Comparison of ENCODE assay signal across 8 cellular contexts in the genomic region with DNA sequence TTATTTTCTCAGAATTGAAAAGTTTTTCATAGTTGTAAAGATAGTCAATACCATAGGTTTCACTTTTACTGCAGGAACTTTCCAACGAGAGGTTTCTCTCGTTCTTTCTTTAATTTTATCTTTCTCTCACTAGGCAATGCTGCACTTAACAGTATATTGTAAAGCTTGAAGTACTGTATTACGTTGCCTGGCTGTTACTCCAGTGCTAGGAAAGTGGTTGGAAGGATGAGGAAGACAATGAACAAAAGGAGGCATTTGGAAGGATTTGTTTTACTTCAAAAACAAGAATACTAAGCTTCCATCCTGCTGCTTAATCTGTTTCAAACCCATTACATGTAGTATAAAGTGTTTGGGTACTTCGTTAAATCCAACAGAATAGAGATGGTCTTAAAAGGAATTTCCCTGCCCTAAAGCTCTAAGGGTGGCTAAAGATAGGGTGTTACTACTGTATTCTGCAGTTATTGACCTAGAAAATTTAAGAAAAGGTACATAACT. TPM values are rescaled to one million over a fixed set of nuclear protein-coding genes. Genes with fewer than 3 reads are reported as not detected.
A peak's percentile ranks its signal among the peaks of the same experiment; 100 is the strongest.
DNase-seq lines count a peak whose midpoint lies in the region; ATAC-seq, FAIRE-seq and TF ChIP-seq lines count a peak whose summit lies in the region.

No MANE protein-coding gene starts in this region.

- peak overlapping the region; percentile 91 for H3K4me2 ChIP-seq in astrocyte (ENCODE audit: low read length)

- H3K9me3 Mint-ChIP-seq in astrocyte (ENCODE audit: unreplicated experiment) = no peaks in the 10 kb centered on the region

- H3K27me3 ChIP-seq in astrocyte (ENCODE audit: insufficient read depth, low read length) = no peaks in the 10 kb centered on the region
- no peaks in the 10 kb centered on the region for H3K27me3 ChIP-seq in thyroid gland

- no peak for TF ChIP-seq CTCF in C4-2B (conservative IDR thresholded peaks at IDR 0.05)
- no peak for TF ChIP-seq CTCF in astrocyte (IDR thresholded peaks at IDR 0.05; ENCODE audit: insufficient read depth, low read depth, low read length)
- no peak for TF ChIP-seq CTCF in thyroid gland (IDR thresholded peaks at IDR 0.05)

- ATAC-seq in HG03060 (IDR thresholded peaks at IDR 0.05; ENCODE audit: low read depth, unreplicated experiment) (peak; percentile 1), left colon (peak; percentile 30), GM18502 (IDR thresholded peaks at IDR 0.05; ENCODE audit: poor library complexity, unreplicated experiment) (no peak)

- intact Hi-C loops in left colon (cut with DNase I, micrococcal nuclease) = no loop called here
- intact Hi-C loops in thyroid gland (cut with DNase I) = no loop called here

- H3K79me2 ChIP-seq in astrocyte (ENCODE audit: insufficient read depth, low read length) = peaks cover 30% of the 10 kb centered on the region

- peak overlapping the region; percentile 96 for H3K9ac ChIP-seq in astrocyte (ENCODE audit: low read length)

- no peaks in the 10 kb centered on the region for H3K36me3 Mint-ChIP-seq in astrocyte (ENCODE audit: low read depth, unreplicated experiment)

- H3K4me3 ChIP-seq in astrocyte (ENCODE audit: insufficient read depth, low read depth, low read length) = peak overlapping the region; percentile 94
- peak overlapping the region in 2 of 3 donors; percentile 53 to 55 for H3K4me3 ChIP-seq in thyroid gland (replicated peaks in 1 of 3)

- peak overlapping the region; percentile 54 for H3K27ac ChIP-seq in C4-2B
- peak overlapping the region; percentile 59 for H3K27ac ChIP-seq in astrocyte (ENCODE audit: low read depth, low read length)
- peak overlapping the region; percentile 64 to 82 (median 70) for H3K27ac ChIP-seq in thyroid gland

- H3K36me3 ChIP-seq in astrocyte (ENCODE audit: insufficient read depth, low read length) (no peaks in the 10 kb centered on the region), thyroid gland (no peaks in the 10 kb centered on the region)

- 9 to 10% methylated on average over 4 of the region's 4 CpGs for WGBS in thyroid gland, 2 donors

- H2AFZ ChIP-seq in astrocyte (ENCODE audit: low read depth, low read length) = peak overlapping the region; percentile 92

- peaks cover 7% of the 10 kb centered on the region for H3K4me1 Mint-ChIP-seq in astrocyte (ENCODE audit: low read depth, unreplicated experiment)

- H3K4me1 ChIP-seq in astrocyte (ENCODE audit: insufficient read depth, low read length) (peaks cover 4% of the 10 kb centered on the region), thyroid gland (peaks cover 24 to 33% of the 10 kb centered on the region in 2 donors)

- peaks cover 2% of the 10 kb centered on the region for H3K27me3 Mint-ChIP-seq in astrocyte (ENCODE audit: low read depth, unreplicated experiment)

- no peak for FAIRE-seq in astrocyte (lab: Jason Lieb, UNC)

- no peaks in the 10 kb centered on the region for H3K9me3 ChIP-seq in astrocyte (ENCODE audit: insufficient read depth, low read depth, low read length)
- H3K9me3 ChIP-seq in thyroid gland = no peaks in the 10 kb centered on the region

- no peak for TF ChIP-seq POLR2A in thyroid gland (IDR thresholded peaks at IDR 0.05)

- H4K20me1 ChIP-seq in astrocyte (ENCODE audit: insufficient read depth, low read length) = no peaks in the 10 kb centered on the region

- peak overlapping the region; percentile 96 for H3K4me3 Mint-ChIP-seq in astrocyte (ENCODE audit: unreplicated experiment)

- DNase-seq in astrocyte (ENCODE audit: low read depth) (no peak), left colon (no peak), thyroid gland (no peak), NCI-H2029 (lab: John Stamatoyannopoulos, UW) (no peak), retina (no peak)

- H3K27ac Mint-ChIP-seq in astrocyte (ENCODE audit: unreplicated experiment) = peak overlapping the region; percentile 94

RNA-seq across cellular contexts. Expression of a gene that starts 0.6 kb away (rescaled TPM):
- 27.5 and 29.8 TPM in 2 replicates for total RNA-seq in astrocyte
- total RNA-seq in left colon = 10 to 100 TPM; 42.5 to 46.7 TPM
- 100 to 1,000 TPM in 1 of 4 donors, 10 to 100 TPM in 3; 80.1 to 139 (median 87.4) TPM for total RNA-seq in thyroid gland
